ENCODE assay signal across 23 cellular contexts in genomic region chr2:19807866-19808265, GRCh38.
A peak's percentile ranks its signal among the peaks of the same experiment; 100 is the strongest.
DNase-seq lines count a peak whose midpoint lies in the region; TF ChIP-seq lines count a peak whose summit lies in the region.
"Had no signal": no experiment of that assay in that cellular context is flagged by ENCODE, and none has a peak within 500 bp of the region (broad histone marks: within the 10 kb centered on the region; RNA-seq: fewer than 3 reads in every experiment).

No MANE protein-coding gene starts in this region.

- H3K27ac ChIP-seq in coronary artery, result peak overlapping the region; percentile 78 to 85
- H3K27ac ChIP-seq: BLaER1 treated with 17β-estradiol and CSF1 and Interleukin-3, amounts not matched to agents 10 nM and 100 nM had no signal

- peak; percentile 6 for DNase-seq in LHCN-M2 (ENCODE audit: low read depth)
- no peak for DNase-seq in coronary artery (ENCODE audit: low spot score)
- peak; percentile 50 for DNase-seq in fibroblast of the aortic adventitia (ENCODE audit: low read depth)
- peak; percentile 74 for DNase-seq in renal cortical epithelial cell (ENCODE audit: low read depth)
- DNase-seq in LoVo (ENCODE audit: low spot score), result no peak
- DNase-seq in DMS79 (lab: John Stamatoyannopoulos, UW), result no peak
- no peak for DNase-seq in T-helper 1 cell
- DNase-seq in activated gamma-delta T cell treated with Interleukin-2 at 50 U/mL for 16 hours, result no peak
- DNase-seq: AML-193; CD4-positive, alpha-beta T cell; DMS53; GOT3; Karpas-422; MV-4-11; NCI-H1105; NCI-H1436 treated with DMSO at 0.1 percent for 48 hours; NCI-H187 treated with DMSO at 0.1 percent for 48 hours; NCI-H2171 treated with DMSO at 0.1 percent for 48 hours; NCI-H524 treated with DMSO at 0.1 percent for 48 hours; NCI-H774; SHP77 had no signal

- H3K4me3 ChIP-seq in coronary artery (no peak overlapping the region), fibroblast of the aortic adventitia (ENCODE audit: low read depth, low read length) (no peak overlapping the region)
- H3K4me3 ChIP-seq: A549; BLaER1 treated with 17β-estradiol and CSF1 and Interleukin-3, amounts not matched to agents 10 nM and 100 nM had no signal

- TF ChIP-seq CTCF in coronary artery (IDR thresholded peaks at IDR 0.05) (no peak), fibroblast of the aortic adventitia (IDR thresholded peaks at IDR 0.05; ENCODE audit: insufficient read depth, low read length) (no peak)

Comparison
In these comparisons a context has a peak if more than half of its experiments do, and no peak if none do; other contexts are left out.
1. DNase-seq: peak in LHCN-M2 (single experiment), fibroblast of the aortic adventitia (single experiment) and renal cortical epithelial cell (single experiment); none in coronary artery (single experiment), LoVo (single experiment), DMS79 (single experiment), T-helper 1 cell (0 of 5) and activated gamma-delta T cell treated with Interleukin-2 at 50 U/mL for 16 hours (single experiment).